8 cellular contexts compared by ENCODE assay signal in genomic region chr11:75561426-75562047, GRCh38. TPM values are rescaled to one million over a fixed set of nuclear protein-coding genes. Genes with fewer than 3 reads are reported as not detected.
DNase-seq lines count a peak whose midpoint lies in the region; ATAC-seq and TF ChIP-seq lines count a peak whose summit lies in the region.

No MANE protein-coding gene starts in this region.

- H3K27ac ChIP-seq in KMS-11, result no peak overlapping the region
- peak overlapping the region; percentile 98 for H3K27ac ChIP-seq in endodermal cell (ENCODE audit: low read depth, low read length)
- peak overlapping the region; percentile 98 to 100 for H3K27ac ChIP-seq in ovary

- peak overlapping the region; percentile 99 for H3K4me3 Mint-ChIP-seq in endodermal cell

- H2AFZ ChIP-seq in KMS-11 (ENCODE audit: low read depth), result peak overlapping the region; percentile 92

- no peak for DNase-seq in endodermal cell
- DNase-seq in ovary, result no peak
- no peak for DNase-seq in COLO668 (lab: John Stamatoyannopoulos, UW; ENCODE audit: unreplicated experiment)
- DNase-seq in HPDE6-E6E7 (ENCODE audit: extremely low spot score), result no peak

- peak overlapping the region; percentile 100 for H3K27ac Mint-ChIP-seq in endodermal cell

- no peaks in the 10 kb centered on the region for H3K9me3 Mint-ChIP-seq in endodermal cell

- H3K36me3 Mint-ChIP-seq in endodermal cell (ENCODE audit: low read depth), result peaks cover 19% of the 10 kb centered on the region

- H3K27me3 Mint-ChIP-seq in endodermal cell (ENCODE audit: insufficient read depth), result no peaks in the 10 kb centered on the region

- peaks cover 73% of the 10 kb centered on the region for H3K4me1 Mint-ChIP-seq in endodermal cell

- H3K36me3 ChIP-seq in ES-I3 (ENCODE audit: insufficient read depth, low read length), result no peaks in the 10 kb centered on the region; the same call in 1 of the 2 replicates
- no peaks in the 10 kb centered on the region for H3K36me3 ChIP-seq in KMS-11 (ENCODE audit: insufficient read depth)
- H3K36me3 ChIP-seq in endodermal cell (ENCODE audit: control insufficient read depth, insufficient read depth, low read length), result peaks cover 30% of the 10 kb centered on the region
- no peaks in the 10 kb centered on the region for H3K36me3 ChIP-seq in ovary

- H3K79me2 ChIP-seq in KMS-11 (ENCODE audit: insufficient read depth, low read depth), result peaks cover 6% of the 10 kb centered on the region

- ATAC-seq in HG03175 (IDR thresholded peaks at IDR 0.05; ENCODE audit: unreplicated experiment) (no peak), HG03457 (IDR thresholded peaks at IDR 0.05; ENCODE audit: unreplicated experiment) (no peak)

- H4K20me1 ChIP-seq in KMS-11 (ENCODE audit: insufficient read depth), result no peaks in the 10 kb centered on the region

- H3K9me3 ChIP-seq in ES-I3 (ENCODE audit: control insufficient read depth, insufficient read depth, low read length) (no peaks in the 10 kb centered on the region), endodermal cell (ENCODE audit: control insufficient read depth, low read length) (no peaks in the 10 kb centered on the region), ovary (no peaks in the 10 kb centered on the region)

- TF ChIP-seq CTCF in KMS-11 (conservative IDR thresholded peaks at IDR 0.05; ENCODE audit: low read depth, low read length) (no peak), endodermal cell (conservative IDR thresholded peaks at IDR 0.05) (no peak), ovary (IDR thresholded peaks at IDR 0.05) (no peak)

- H3K4me1 ChIP-seq in ES-I3 (ENCODE audit: insufficient read depth, low read length) (peaks cover 55% of the 10 kb centered on the region), KMS-11 (ENCODE audit: low read depth, poor library complexity, severe bottlenecking) (peaks cover 8% of the 10 kb centered on the region), endodermal cell (ENCODE audit: control insufficient read depth, insufficient read depth, low read length) (peaks cover 43% of the 10 kb centered on the region), ovary (ENCODE audit: insufficient read depth) (peaks cover 37% of the 10 kb centered on the region)

- 18 to 80% methylated on average over 1 to 21 of the region's 21 CpGs for whole genome bisulfite sequencing in endodermal cell (ENCODE audit: insufficient coverage in 1 of 2, insufficient read length in 1 of 2), 2 experiments
- 13 to 17% (median 13%) methylated on average over 19 to 21 of the region's 21 CpGs for WGBS in ovary, 3 donors

- H3K9ac ChIP-seq in ES-I3 (ENCODE audit: low read depth, low read length), result peak overlapping the region; percentile 91
- peak overlapping the region; percentile 69 for H3K9ac ChIP-seq in KMS-11
- H3K9ac ChIP-seq in endodermal cell (ENCODE audit: extremely low read depth, low read length, poor library complexity, severe bottlenecking), result peak overlapping the region; percentile 99

- H3K4me2 ChIP-seq in KMS-11, result peak overlapping the region; percentile 68

- H3K4me3 ChIP-seq in KMS-11 (IDR thresholded peaks at IDR 0.05; ENCODE audit: insufficient read depth, low read depth, low read length), result peak overlapping the region; percentile 55
- peak overlapping the region; percentile 98 for H3K4me3 ChIP-seq in endodermal cell (ENCODE audit: low read length)
- H3K4me3 ChIP-seq in ovary, result peak overlapping the region; percentile 88

- no peaks in the 10 kb centered on the region for H3K27me3 ChIP-seq in KMS-11 (ENCODE audit: insufficient read depth, low read depth)
- H3K27me3 ChIP-seq in endodermal cell (ENCODE audit: control insufficient read depth, insufficient read depth, low read length, poor library complexity, severe bottlenecking), result no peaks in the 10 kb centered on the region
- H3K27me3 ChIP-seq in ovary, result no peaks in the 10 kb centered on the region

- intact Hi-C loops in ovary (cut with DNase I), result no loop called here

- TF ChIP-seq POLR2A in ovary (IDR thresholded peaks at IDR 0.05), result no peak

- TF ChIP-seq EP300 in ovary (IDR thresholded peaks at IDR 0.05), result no peak

RNA-seq across cellular contexts. Expression of gene SERPINH1, which starts 0.5 kb away (rescaled TPM):
- total RNA-seq in endodermal cell, result 100 to 1,000 TPM; 414 to 454 TPM
- 364 TPM for polyA plus RNA-seq in endodermal cell (2013, experiment 1 of 2)
- polyA plus RNA-seq in endodermal cell (2013, experiment 2 of 2), result 386 TPM
- 100 to 1,000 TPM; 122 to 289 (median 188) TPM for total RNA-seq in ovary
- 100 to 1,000 TPM; 155 to 163 TPM for polyA plus RNA-seq in ovary

RNA-seq across cellular contexts. Expression of gene GDPD5, which starts 35.8 kb away (rescaled TPM):
- total RNA-seq in endodermal cell (1 to 10 TPM; 3.0 to 8.6 TPM), ovary (10 to 100 TPM in 2 of 7 donors, 1 to 10 TPM in 5; 3.8 to 15.8 (median 8.4) TPM)
- polyA plus RNA-seq in endodermal cell (2013, experiment 1 of 2), result 9.4 TPM
- 7.7 TPM for polyA plus RNA-seq in endodermal cell (2013, experiment 2 of 2)
- 1 to 10 TPM; 5.5 to 6.3 TPM for polyA plus RNA-seq in ovary
